In the genomic region with DNA sequence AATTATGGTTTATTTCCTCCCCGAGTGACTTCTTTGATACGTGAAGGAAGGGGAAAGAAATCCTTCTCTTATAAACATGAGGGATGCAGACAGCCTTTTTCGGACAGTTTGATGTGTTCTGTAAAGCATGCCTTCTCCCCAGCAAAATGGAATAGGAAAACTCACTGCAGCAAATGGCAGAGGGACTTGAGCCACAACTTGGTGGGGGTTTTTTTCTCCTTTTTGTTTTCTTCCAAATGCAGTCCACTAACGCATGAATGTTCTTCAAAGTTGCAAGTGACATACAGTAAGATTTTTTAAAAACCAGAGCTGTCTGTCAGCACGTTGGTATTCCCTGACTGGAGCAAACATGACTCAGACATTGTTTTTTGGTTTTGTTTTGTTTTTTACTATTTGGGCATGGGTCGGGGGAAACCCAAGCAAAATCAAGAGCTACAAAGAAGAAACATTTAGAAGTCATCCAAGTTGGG, we compare ENCODE assay signal across 9 cellular contexts. TPM values are rescaled to one million over a fixed set of nuclear protein-coding genes. Genes with fewer than 3 reads are reported as not detected.
A peak's percentile ranks its signal among the peaks of the same experiment; 100 is the strongest.
DNase-seq lines count a peak whose midpoint lies in the region; ATAC-seq, FAIRE-seq and TF ChIP-seq lines count a peak whose summit lies in the region.
"Had no signal": no experiment of that assay in that cellular context is flagged by ENCODE, and none has a peak within 500 bp of the region (broad histone marks: within the 10 kb centered on the region; RNA-seq: fewer than 3 reads in every experiment).

No MANE protein-coding gene starts in this region.

- no peaks in the 10 kb centered on the region for H4K20me1 ChIP-seq in K562 (replicated peaks; ENCODE audit: control insufficient read depth, insufficient read depth, low read length)

- ATAC-seq in K562 (no peak), lower lobe of right lung (no peak), upper lobe of left lung (ENCODE audit: low FRiP score in 2 of 2) (no peak), GM18517 (IDR thresholded peaks at IDR 0.05; ENCODE audit: unreplicated experiment) (no peak), GM19463 (IDR thresholded peaks at IDR 0.05; ENCODE audit: unreplicated experiment) (no peak)

- no peaks in the 10 kb centered on the region for H3K9me3 ChIP-seq in K562 (replicated peaks; ENCODE audit: control insufficient read depth, insufficient read depth, low read depth, low read length)
- no peaks in the 10 kb centered on the region for H3K9me3 ChIP-seq in lower lobe of right lung
- no peaks in the 10 kb centered on the region for H3K9me3 ChIP-seq in upper lobe of left lung

- BruUV-seq in K562 (replicated peaks; lab: Mats Ljungman, UMichigan) = TSS peak; percentile 82

- H3K9ac ChIP-seq in K562 (ENCODE audit: insufficient read depth in 1 of 2, low read depth in 2 of 2, low read length in 2 of 2) = peak overlapping the region; percentile 62 to 82

- TF ChIP-seq CTCF in K562 (IDR thresholded peaks at IDR 0.05 in 2 of 3, conservative IDR thresholded peaks at IDR 0.05 in 1 of 3; ENCODE audit: insufficient read depth in 2 of 3, low read depth in 1 of 3, low read length in 3 of 3) (no peak), lower lobe of right lung (IDR thresholded peaks at IDR 0.05) (no peak), upper lobe of left lung (IDR thresholded peaks at IDR 0.05) (no peak)

- H3K27ac Mint-ChIP-seq in activated naive CD4-positive, alpha-beta T cell treated with anti-CD3 and anti-CD28 coated beads, Interleukin-2, amount 10 ng/mL, durations not matched to agents 7 days and 5 days = no peak overlapping the region

- CTCF ChIA-PET in activated naive CD4-positive, alpha-beta T cell treated with anti-CD3 and anti-CD28 coated beads, Interleukin-2, amount 10 ng/mL, durations not matched to agents 7 days and 5 days (lab: Charles Lee) = no interaction called here
- CTCF ChIA-PET in K562 (lab: Yijun Ruan, JAX; ENCODE audit: low intra/inter-chr PET ratio) = interaction anchor here (0.7 to 1.0 kb wide), 2 partner anchors 17 to 92 kb away, joined by 3 read pairs; no protein-coding TSS in a partner anchor

- H3K4me3 ChIP-seq in K562 = peak overlapping the region; percentile 91
- peak overlapping the region; percentile 82 for H3K4me3 ChIP-seq in lower lobe of right lung
- peak overlapping the region; percentile 45 to 96 (median 68) for H3K4me3 ChIP-seq in upper lobe of left lung

- peak overlapping the region; percentile 90 for H3K4me3 Mint-ChIP-seq in activated naive CD4-positive, alpha-beta T cell treated with anti-CD3 and anti-CD28 coated beads, Interleukin-2, amount 10 ng/mL, durations not matched to agents 7 days and 5 days

- peaks cover 34% of the 10 kb centered on the region for H3K4me1 Mint-ChIP-seq in activated naive CD4-positive, alpha-beta T cell treated with anti-CD3 and anti-CD28 coated beads, Interleukin-2, amount 10 ng/mL, durations not matched to agents 7 days and 5 days

- H3K4me1 ChIP-seq in K562 (replicated peaks in 1 of 2; ENCODE audit: control insufficient read depth in 2 of 2, insufficient read depth in 2 of 2, low read length in 2 of 2) (peaks cover 4 to 7% of the 10 kb centered on the region in 2 experiments), lower lobe of right lung (peaks cover 18% of the 10 kb centered on the region), upper lobe of left lung (peaks cover 3 to 18% (median 10%) of the 10 kb centered on the region in 4 donors)

- peak overlapping the region; percentile 80 for H2AFZ ChIP-seq in K562 (ENCODE audit: low read depth, low read length)

- in situ Hi-C loops in K562 (cut with MboI) = no loop called here

- POLR2A ChIA-PET in K562 (lab: Yijun Ruan, JAX) = interaction anchor here (0.6 to 1.7 kb wide), 11 partner anchors 9 to 151 kb away, joined by 3 to 14 read pairs (median 3); partner anchors contain the start of genes CFAP36 and MTIF2

- no peaks in the 10 kb centered on the region for H3K9me1 ChIP-seq in K562 (ENCODE audit: control insufficient read depth, insufficient read depth, low read length)

- TF ChIP-seq EP300 in K562 (IDR thresholded peaks at IDR 0.05; ENCODE audit: low read length) = no peak
- no peak for TF ChIP-seq EP300 in upper lobe of left lung (IDR thresholded peaks at IDR 0.05)

- peaks cover 32% of the 10 kb centered on the region for H3K27me3 Mint-ChIP-seq in activated naive CD4-positive, alpha-beta T cell treated with anti-CD3 and anti-CD28 coated beads, Interleukin-2, amount 10 ng/mL, durations not matched to agents 7 days and 5 days

- WGBS in K562 (ENCODE audit: insufficient coverage, low coverage, missing lambda C conversion rate) = 2% methylated on average over 6 of the region's 6 CpGs
- WGBS in upper lobe of left lung, 2 donors = 1% methylated on average over 6 of the region's 6 CpGs

- H3K4me2 ChIP-seq in K562 (ENCODE audit: insufficient read depth, low read length) = peak overlapping the region; percentile 83

- no peaks in the 10 kb centered on the region for H3K36me3 Mint-ChIP-seq in activated naive CD4-positive, alpha-beta T cell treated with anti-CD3 and anti-CD28 coated beads, Interleukin-2, amount 10 ng/mL, durations not matched to agents 7 days and 5 days

- H3K9me3 Mint-ChIP-seq in activated naive CD4-positive, alpha-beta T cell treated with anti-CD3 and anti-CD28 coated beads, Interleukin-2, amount 10 ng/mL, durations not matched to agents 7 days and 5 days = no peaks in the 10 kb centered on the region

- H3K27me3 ChIP-seq in K562 (ENCODE audit: control insufficient read depth in 2 of 2, insufficient read depth in 2 of 2, low read length in 2 of 2) (no peaks in the 10 kb centered on the region; a peak in 1 of 5 replicates), lower lobe of right lung (ENCODE audit: low read depth) (no peaks in the 10 kb centered on the region), upper lobe of left lung (no peaks in the 10 kb centered on the region)

- TF ChIP-seq RAD21 in K562 (CRISPR knock-in tag; conservative IDR thresholded peaks at IDR 0.05 in 1 of 2, IDR thresholded peaks at IDR 0.05 in 1 of 2) = no peak

- intact Hi-C loops in K562 (cut with micrococcal nuclease) = no loop called here
- intact Hi-C loops in lower lobe of right lung (cut with DNase I) = no loop called here

- peaks cover 43% of the 10 kb centered on the region for H3K79me2 ChIP-seq in K562 (ENCODE audit: control insufficient read depth, insufficient read depth, low read length)

- peak; percentile 26 for FAIRE-seq in K562 (lab: Jason Lieb, UNC)
- FAIRE-seq: G401.6 had no signal

- no peak for TF ChIP-seq POLR2A in K562 (conservative IDR thresholded peaks at IDR 0.05)
- no peak for TF ChIP-seq POLR2A in upper lobe of left lung (IDR thresholded peaks at IDR 0.05)

- H3K36me3 ChIP-seq in K562 (ENCODE audit: control insufficient read depth, insufficient read depth, low read length) = peaks cover 7% of the 10 kb centered on the region; the same call in 1 of the 3 replicates
- H3K36me3 ChIP-seq in lower lobe of right lung = no peaks in the 10 kb centered on the region
- no peaks in the 10 kb centered on the region for H3K36me3 ChIP-seq in upper lobe of left lung

- DNase-seq in activated naive CD4-positive, alpha-beta T cell treated with anti-CD3 and anti-CD28 coated beads, Interleukin-2, amount 10 ng/mL, durations not matched to agents 7 days and 5 days = no peak
- DNase-seq in activated naive CD4-positive, alpha-beta T cell (lab: John Stamatoyannopoulos, UW) = no peak
- DNase-seq in K562 (ENCODE audit: extremely low read depth in 1 of 4, low spot score in 3 of 4) (no peak), lower lobe of right lung (no peak), upper lobe of left lung (no peak), SKM-1 treated with dmso at 0.1 percent for 144 hours (lab: John Stamatoyannopoulos, UW; ENCODE audit: unreplicated experiment) (no peak)

- H3K27ac ChIP-seq in K562 (ENCODE audit: extremely low read depth, low read depth, low read length) (peak overlapping the region; percentile 48), lower lobe of right lung (peak overlapping the region; percentile 88), upper lobe of left lung (peak overlapping the region; percentile 21 to 92 (median 89))

TF ChIP-seq in K562, 482 proteins besides CTCF, POLR2A, EP300 and RAD21 (continues in another document):
- peak in 1 of 2 experiments; percentile 73; a peak in 2 of 4 replicates for TF ChIP-seq ARNT (IDR thresholded peaks at IDR 0.05)
- no peak for TF ChIP-seq FOXJ3 (CRISPR knock-in tag; IDR thresholded peaks at IDR 0.05)
- TF ChIP-seq JUND (IDR thresholded peaks at IDR 0.05; ENCODE audit: borderline replicate concordance, low read depth, low read length) = peak; percentile 11; the same call in 1 of the 2 replicates
- no peak; the same call in 2 of the 3 replicates for TF ChIP-seq JUND (tag; IDR thresholded peaks at IDR 0.05; ENCODE audit: borderline replicate concordance, low read depth, low read length)
- TF ChIP-seq MEIS2 (IDR thresholded peaks at IDR 0.05; ENCODE audit: partially characterized antibody) = peak; percentile 72
- 0 out of 2 replicates have a peak, but pooled peaks have one; percentile 4 for TF ChIP-seq KAT7 (CRISPR knock-in tag; IDR thresholded peaks at IDR 0.05; ENCODE audit: borderline replicate concordance)
- TF ChIP-seq HSF4 (CRISPR knock-in tag; IDR thresholded peaks at IDR 0.05; ENCODE audit: borderline replicate concordance) = no peak
- no peak for TF ChIP-seq NR2C2 (CRISPR knock-in tag; IDR thresholded peaks at IDR 0.05)
- TF ChIP-seq NR2C2 (tag; IDR thresholded peaks at IDR 0.05) = peak; percentile 3; the same call in 1 of the 2 replicates

RNA-seq across cellular contexts. Expression of gene CCDC88A, which starts 0.6 kb away (rescaled TPM):
- total RNA-seq in K562 (2011; cell fraction: chromatin; rRNA removed; ENCODE audit: low replicate concordance) = 92.0 and 356 TPM in 2 replicates
- total RNA-seq in K562 (2011; cell fraction: nucleolus; rRNA removed) = 44.2 and 71.7 TPM in 2 replicates
- 155 and 284 TPM in 2 replicates for total RNA-seq in K562 (2011; cell fraction: nucleoplasm; rRNA removed)
- total RNA-seq in K562 (2014; rRNA removed) = 43.9 and 50.8 TPM in 2 replicates
- total RNA-seq in K562 (2014; rRNA removed; fragmentation: Illumina TruSeq; extraction: Trizol) = 98.2 and 102 TPM in 2 replicates
- total RNA-seq in K562 (2015; rRNA removed; fragmentation: Illumina TruSeq; extraction: Trizol) = 88.3 and 102 TPM in 2 replicates
- 65.6 and 68.8 TPM in 2 replicates for total RNA-seq in K562 (2021)
- 63.8 and 71.5 TPM in 2 replicates for polyA plus RNA-seq in K562 (2011; rRNA removed)
- polyA plus RNA-seq in K562 (2011; cell fraction: cytosol; rRNA removed) = 15.1 and 24.2 TPM in 2 replicates
- 61.4 and 72.4 TPM in 2 replicates for polyA plus RNA-seq in K562 (2011; cell fraction: nucleus; rRNA removed)
- polyA plus RNA-seq in K562 (2012) = 32.7 and 34.8 TPM in 2 replicates
- polyA plus RNA-seq in K562 (2014; fragmentation: Illumina TruSeq; extraction: Trizol) = 45.6 and 55.6 TPM in 2 replicates
- 10 to 100 TPM; 29.3 to 30.3 TPM for polyA plus RNA-seq in K562 (2014; fragmentation: Nextera tagmentation; extraction: Ambion mirVana)
- polyA plus RNA-seq in K562 (2014; rRNA removed) = 30.5 and 33.5 TPM in 2 replicates
- 209 and 231 TPM in 2 replicates for polyA minus RNA-seq in K562 (2011; rRNA and poly(A)+ RNA removed)
- 44.0 and 48.9 TPM in 2 replicates for polyA minus RNA-seq in K562 (2011; cell fraction: cytosol; rRNA and poly(A)+ RNA removed)
- polyA minus RNA-seq in K562 (2011; cell fraction: nucleus; rRNA and poly(A)+ RNA removed) = 93.4 and 163 TPM in 2 replicates
- total RNA-seq in lower lobe of right lung = 119 TPM
- 100 to 1,000 TPM in 2 of 6 donors, 10 to 100 TPM in 4; 66.7 to 128 (median 91.2) TPM for total RNA-seq in upper lobe of left lung
